In genomic region chr3:46524832-46525231, GRCh38 we compare ENCODE assay signal across 10 cellular contexts. TPM values are rescaled to one million over a fixed set of nuclear protein-coding genes. Genes with fewer than 3 reads are reported as not detected.
"Had no signal": no experiment of that assay in that cellular context is flagged by ENCODE, and none has a peak within 500 bp of the region (broad histone marks: within the 10 kb centered on the region; RNA-seq: fewer than 3 reads in every experiment).

No MANE protein-coding gene starts in this region.

- ATAC-seq: GM23338, HepG2 had no signal

- H3K4me3 ChIP-seq: GM23338 had no signal

- H3K4me3 Mint-ChIP-seq: GM23338, H9, HFFc6, IgD-negative memory B cell had no signal

- H3K27me3 Mint-ChIP-seq: IgD-negative memory B cell had no signal

- DNase-seq: H9, HCEC 1CT, HFFc6, KG1 had no signal

- H3K27ac Mint-ChIP-seq: GM23338, H9, HFFc6, IgD-negative memory B cell had no signal

- H3K27ac ChIP-seq: HL-60 had no signal

- H3K9me3 Mint-ChIP-seq: GM23338, H9, HFFc6, IgD-negative memory B cell had no signal

RNA-seq across cellular contexts. Expression of gene RTP3, which starts 27.1 kb away (rescaled TPM):
- total RNA-seq: GM23338, H1, H9, HFFc6, HT1080 had no signal
